13 cellular contexts compared by ENCODE assay signal in the genomic region with DNA sequence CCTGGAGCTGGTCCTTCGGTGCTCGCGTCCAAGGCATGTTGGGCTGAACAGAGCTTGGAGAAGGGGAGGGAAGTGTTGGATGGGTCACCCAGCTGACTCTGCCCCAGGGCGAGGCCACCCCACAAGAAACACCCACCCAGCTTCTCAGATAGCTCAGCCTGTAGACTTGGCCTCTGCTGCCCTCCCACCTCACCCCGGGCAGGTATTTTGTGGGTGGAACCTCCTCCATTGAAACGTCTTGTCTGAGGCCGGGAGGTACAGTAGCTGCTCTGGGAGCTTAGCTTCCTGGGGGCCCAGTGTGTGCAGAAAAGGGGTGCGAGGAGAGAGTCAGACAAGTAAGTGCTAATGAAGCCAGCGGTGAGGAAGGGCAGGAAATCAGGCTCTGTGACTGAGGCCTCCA. TPM values are rescaled to one million over a fixed set of nuclear protein-coding genes. Genes with fewer than 3 reads are reported as not detected.
DNase-seq lines count a peak whose midpoint lies in the region; ATAC-seq and TF ChIP-seq lines count a peak whose summit lies in the region.
"Had no signal": no experiment of that assay in that cellular context is flagged by ENCODE, and none has a peak within 500 bp of the region (broad histone marks: within the 10 kb centered on the region; RNA-seq: fewer than 3 reads in every experiment).

No MANE protein-coding gene starts in this region.

- no peak overlapping the region for H2BK120ac ChIP-seq in H9 (ENCODE audit: low read depth, low read length, poor library complexity, severe bottlenecking)

- intact Hi-C loops in Caco-2 (cut with micrococcal nuclease; ENCODE audit: unreplicated experiment) = no loop called here

- H3K27me3 Mint-ChIP-seq in Caco-2 (ENCODE audit: insufficient read depth, unreplicated experiment) = no peaks in the 10 kb centered on the region
- no peaks in the 10 kb centered on the region for H3K27me3 Mint-ChIP-seq in H9 (ENCODE audit: low read depth)
- peaks cover 13% of the 10 kb centered on the region for H3K27me3 Mint-ChIP-seq in endothelial cell (ENCODE audit: unreplicated experiment)
- H3K27me3 Mint-ChIP-seq: B cell; CD4-positive, alpha-beta T cell had no signal

- H3K9me3 Mint-ChIP-seq in Caco-2 (ENCODE audit: unreplicated experiment) = no peaks in the 10 kb centered on the region
- H3K9me3 Mint-ChIP-seq in H9 = no peaks in the 10 kb centered on the region
- H3K9me3 Mint-ChIP-seq in endothelial cell (ENCODE audit: unreplicated experiment) = no peaks in the 10 kb centered on the region
- H3K9me3 Mint-ChIP-seq: CD4-positive, alpha-beta T cell had no signal

- H3K9ac ChIP-seq in H9 (ENCODE audit: extremely low read depth, insufficient read length, low read length) (no peak overlapping the region), skeletal muscle tissue (ENCODE audit: low read depth in 1 of 3, low read length in 3 of 3) (peak overlapping the region in 2 of 3 donors; percentile 25 to 43)

- WGBS in H9 (ENCODE audit: extremely low coverage, insufficient read length, low lambda C conversion rate) = no CpG with 5 or more reads among the region's 9 CpGs

- H3K23me2 ChIP-seq in H9 (ENCODE audit: insufficient read length, low read depth, low read length, poor library complexity, severe bottlenecking) = no peaks in the 10 kb centered on the region

- H3K18ac ChIP-seq in H9 (ENCODE audit: insufficient read length, low read depth, low read length) = no peak overlapping the region

- H3K14ac ChIP-seq in H9 (ENCODE audit: insufficient read depth, low read length) = no peak overlapping the region; the same call in 1 of the 2 replicates

- no peak overlapping the region for H3K4ac ChIP-seq in H9 (ENCODE audit: low read depth, low read length)

- H2BK15ac ChIP-seq in H9 (ENCODE audit: low read depth, low read length) = no peak overlapping the region

- no peak for DNase-seq in Caco-2
- DNase-seq in H9 = no peak
- DNase-seq in endothelial cell (ENCODE audit: low spot score) = no peak
- no peak for DNase-seq in activated CD4-positive, alpha-beta T cell treated with anti-CD3 and anti-CD28 coated beads for 4 hours
- no peak for DNase-seq in stimulated activated CD4-positive, alpha-beta T cell treated with anti-CD3 and anti-CD28 coated beads, Interleukin-4, amount 100 ng/mL, for 24 hours
- DNase-seq: C1 segment of cervical spinal cord; CD4-positive, alpha-beta T cell; DMS79; IMR-90 had no signal

- H4K20me1 ChIP-seq in H9 (ENCODE audit: control insufficient read depth, insufficient read depth, insufficient read length) = no peaks in the 10 kb centered on the region

- H3K27ac ChIP-seq in H9 (ENCODE audit: insufficient read length, low read depth, low read length) (no peak overlapping the region), skeletal muscle tissue (ENCODE audit: low read depth, low read length) (no peak overlapping the region)

- H3K9me3 ChIP-seq in Caco-2 = no peaks in the 10 kb centered on the region
- H3K9me3 ChIP-seq in H9 (ENCODE audit: control insufficient read depth, low read depth, low read length) = no peaks in the 10 kb centered on the region
- H3K9me3 ChIP-seq in skeletal muscle tissue (ENCODE audit: control insufficient read depth in 3 of 3, low read length in 3 of 3) = no peaks in the 10 kb centered on the region

- H3T11ph ChIP-seq in H9 (ENCODE audit: low read length) = no peak overlapping the region

- H3K4me3 Mint-ChIP-seq in Caco-2 (ENCODE audit: unreplicated experiment) (no peak overlapping the region), H9 (no peak overlapping the region), endothelial cell (ENCODE audit: unreplicated experiment) (no peak overlapping the region)
- H3K4me3 Mint-ChIP-seq: B cell; CD4-positive, alpha-beta T cell had no signal

- no peak overlapping the region for H2AK5ac ChIP-seq in H9 (ENCODE audit: insufficient read length, low read length)

- no peak overlapping the region for H2BK5ac ChIP-seq in H9 (ENCODE audit: insufficient read length, low read length)

- no TSS peak for BruUV-seq in Caco-2 (replicated peaks; lab: Mats Ljungman, UMichigan)

- H3K27ac Mint-ChIP-seq in Caco-2 (ENCODE audit: unreplicated experiment) (peak overlapping the region; percentile 36), H9 (peak overlapping the region in 2 of 3 experiments; percentile 40 to 93; a peak in 3 of 7 replicates), endothelial cell (ENCODE audit: unreplicated experiment) (peak overlapping the region; percentile 51)
- H3K27ac Mint-ChIP-seq: B cell; CD4-positive, alpha-beta T cell had no signal

- H2BK12ac ChIP-seq in H9 (ENCODE audit: insufficient read length, low read depth, low read length) = no peak overlapping the region

- no peaks in the 10 kb centered on the region for H3K4me1 ChIP-seq in Caco-2
- no peaks in the 10 kb centered on the region for H3K4me1 ChIP-seq in H9 (ENCODE audit: insufficient read depth, low read length)
- peaks cover 8 to 30% (median 19%) of the 10 kb centered on the region in 3 donors for H3K4me1 ChIP-seq in skeletal muscle tissue (ENCODE audit: control insufficient read depth in 3 of 3, insufficient read depth in 3 of 3, low read length in 3 of 3)

- peaks cover 82% of the 10 kb centered on the region for H3K36me3 Mint-ChIP-seq in Caco-2 (ENCODE audit: insufficient read depth, unreplicated experiment)
- H3K36me3 Mint-ChIP-seq in H9 (ENCODE audit: insufficient read depth in 1 of 3, low read depth in 3 of 3) = peaks cover 38 to 89% (median 73%) of the 10 kb centered on the region in 3 experiments; a peak in 6 of 7 replicates
- peaks cover 49% of the 10 kb centered on the region for H3K36me3 Mint-ChIP-seq in endothelial cell (ENCODE audit: low read depth, unreplicated experiment)

- H3K79me1 ChIP-seq in H9 (ENCODE audit: insufficient read depth, low read depth, low read length, poor library complexity, severe bottlenecking) = no peaks in the 10 kb centered on the region

- H3K4me1 Mint-ChIP-seq in Caco-2 (ENCODE audit: low read depth, unreplicated experiment) (no peaks in the 10 kb centered on the region), H9 (0 out of 4 replicates have a peak, but pooled peaks cover 0 to 3% of the 10 kb centered on the region in 2 experiments), endothelial cell (ENCODE audit: unreplicated experiment) (peaks cover 24% of the 10 kb centered on the region)
- H3K4me1 Mint-ChIP-seq: B cell had no signal

- H4K91ac ChIP-seq in H9 (ENCODE audit: insufficient read length, low read depth, low read length) = no peak overlapping the region

- H3K56ac ChIP-seq in H9 (ENCODE audit: insufficient read length, low read depth, low read length) = no peak overlapping the region

- H3K4me3 ChIP-seq in Caco-2 (ENCODE audit: low read depth, low read length) (no peak overlapping the region), skeletal muscle tissue (ENCODE audit: low read length in 3 of 3) (no peak overlapping the region)
- H3K4me3 ChIP-seq: GM12878 had no signal

- H4K8ac ChIP-seq in H9 (replicated peaks; ENCODE audit: insufficient read length, low read depth, low read length) = no peak overlapping the region

- CTCF ChIA-PET in Caco-2 (lab: Charles Lee) = interaction anchor here (1.1 kb wide), 1 partner anchor 19 kb away, joined by 7 read pairs; no protein-coding TSS in a partner anchor

- H3K27me3 ChIP-seq in Caco-2 (replicated peaks; ENCODE audit: control insufficient read depth, insufficient read depth, low read length) (no peaks in the 10 kb centered on the region), H9 (ENCODE audit: insufficient read depth, low read length) (no peaks in the 10 kb centered on the region), skeletal muscle tissue (ENCODE audit: control insufficient read depth in 3 of 3, insufficient read depth in 3 of 3, low read length in 3 of 3) (no peaks in the 10 kb centered on the region)

- H3K79me2 ChIP-seq in H9 (ENCODE audit: insufficient read depth, low read length) = no peaks in the 10 kb centered on the region

- ATAC-seq in GM21447 (IDR thresholded peaks at IDR 0.05; ENCODE audit: unreplicated experiment) = no peak
- ATAC-seq: GM12878 had no signal

- POLR2A ChIA-PET in Caco-2 (lab: Charles Lee) = no interaction called here

- no peak overlapping the region for H3K23ac ChIP-seq in H9 (ENCODE audit: insufficient read length, low read depth, low read length)

- H4K5ac ChIP-seq in H9 (ENCODE audit: insufficient read length, low read depth, low read length) = no peak overlapping the region

- no peak overlapping the region for H2AFZ ChIP-seq in H9 (ENCODE audit: low read length)

- H2BK20ac ChIP-seq in H9 (ENCODE audit: low read depth, low read length, poor library complexity, severe bottlenecking) = no peak overlapping the region

- TF ChIP-seq CTCF in Caco-2 (IDR thresholded peaks at IDR 0.05; ENCODE audit: insufficient read depth in 1 of 2, low read depth in 1 of 2, low read length in 1 of 2, severe bottlenecking in 1 of 2, unreplicated experiment in 1 of 2) = no peak
- TF ChIP-seq CTCF in H9 (conservative IDR thresholded peaks at IDR 0.05) = no peak
- no peak for TF ChIP-seq CTCF in endothelial cell (IDR thresholded peaks at IDR 0.05; ENCODE audit: unreplicated experiment)

- H3K36me3 ChIP-seq in Caco-2 (ENCODE audit: control insufficient read depth, insufficient read depth, low read length) = peaks cover 1% of the 10 kb centered on the region; the same call in 1 of the 2 replicates
- H3K36me3 ChIP-seq in skeletal muscle tissue (ENCODE audit: control insufficient read depth in 3 of 3, insufficient read depth in 3 of 3, low read length in 3 of 3) = peaks cover 36 to 51% (median 42%) of the 10 kb centered on the region in 3 donors

- H3K4me2 ChIP-seq in H9 (ENCODE audit: insufficient read depth, insufficient read length, low read length) = no peak overlapping the region

RNA-seq across cellular contexts. Expression of gene TSPAN9, which starts 54.8 kb away (rescaled TPM):
- total RNA-seq in Caco-2 (2022) (45.5 and 49.1 TPM in 2 replicates), H9 (2021) (16.8 and 19.0 TPM in 2 replicates), endothelial cell (ENCODE audit: unreplicated experiment) (116 TPM), skeletal muscle tissue (66.3 TPM)
